11 cellular contexts compared by ENCODE assay signal in genomic region chr1:26848947-26849774, GRCh38. TPM values are rescaled to one million over a fixed set of nuclear protein-coding genes. Genes with fewer than 3 reads are reported as not detected.
DNase-seq lines count a peak whose midpoint lies in the region; ATAC-seq and TF ChIP-seq lines count a peak whose summit lies in the region.
"Had no signal": no experiment of that assay in that cellular context is flagged by ENCODE, and none has a peak within 500 bp of the region (broad histone marks: within the 10 kb centered on the region; RNA-seq: fewer than 3 reads in every experiment).

No MANE protein-coding gene starts in this region.

- H3K36me3 ChIP-seq in H7 (replicated peaks; ENCODE audit: control insufficient read depth, insufficient read depth, low read length) (peaks cover 17% of the 10 kb centered on the region), hepatocyte (replicated peaks; ENCODE audit: insufficient read depth, low read depth) (no peaks in the 10 kb centered on the region)

- H4K20me1 ChIP-seq in hepatocyte (ENCODE audit: insufficient read depth, poor library complexity, severe bottlenecking), result no peaks in the 10 kb centered on the region

- WGBS in hepatocyte (ENCODE audit: low lambda C conversion rate, missing lambda C conversion rate), result 90% methylated on average over 10 of the region's 10 CpGs

- peaks cover 100% of the 10 kb centered on the region for H3K36me3 Mint-ChIP-seq in activated T-helper 17 cell treated with anti-CD3 and anti-CD28 coated beads, Interleukin-2, amount 50 U/mL, for 72 hours (ENCODE audit: low read depth)
- H3K36me3 Mint-ChIP-seq in stimulated activated effector memory CD8-positive, alpha-beta T cell treated with anti-CD3 and anti-CD28 coated beads, Interleukin-12 subunit alpha, Interleukin-12 subunit beta, amount 100 ng/mL, for 72 hours, result peaks cover 100% of the 10 kb centered on the region

- no peak overlapping the region for H2AFZ ChIP-seq in hepatocyte

- TF ChIP-seq CTCF in hepatocyte (IDR thresholded peaks at IDR 0.05; ENCODE audit: poor library complexity), result no peak

- H3K27ac Mint-ChIP-seq in activated T-helper 17 cell treated with anti-CD3 and anti-CD28 coated beads, Interleukin-2, amount 50 U/mL, for 72 hours, result peak overlapping the region; percentile 15
- peak overlapping the region; percentile 59 for H3K27ac Mint-ChIP-seq in stimulated activated effector memory CD8-positive, alpha-beta T cell treated with anti-CD3 and anti-CD28 coated beads, Interleukin-12 subunit alpha, Interleukin-12 subunit beta, amount 100 ng/mL, for 72 hours

- peak; percentile 24 for DNase-seq in H7
- DNase-seq in hepatocyte (ENCODE audit: low spot score), result peak; percentile 68
- no peak for DNase-seq in stimulated activated effector memory CD8-positive, alpha-beta T cell treated with anti-CD3 and anti-CD28 coated beads, Interleukin-12 subunit alpha, Interleukin-12 subunit beta, amount 100 ng/mL, for 72 hours (ENCODE audit: low spot score in 2 of 2)
- DNase-seq in cortex of kidney (lab: John Stamatoyannopoulos, UW), result no peak
- no peak for DNase-seq in amniotic stem cell (lab: John Stamatoyannopoulos, UW)
- no peak for DNase-seq in NCI-H526 (lab: John Stamatoyannopoulos, UW)
- DNase-seq: NCI-H1048, WERI-Rb-1 had no signal

- H3K4me1 Mint-ChIP-seq in activated T-helper 17 cell treated with anti-CD3 and anti-CD28 coated beads, Interleukin-2, amount 50 U/mL, for 72 hours, result peaks cover 17% of the 10 kb centered on the region
- peaks cover 28% of the 10 kb centered on the region for H3K4me1 Mint-ChIP-seq in stimulated activated effector memory CD8-positive, alpha-beta T cell treated with anti-CD3 and anti-CD28 coated beads, Interleukin-12 subunit alpha, Interleukin-12 subunit beta, amount 100 ng/mL, for 72 hours

- H3K79me2 ChIP-seq in hepatocyte, result peaks cover 3% of the 10 kb centered on the region

- H3K27ac ChIP-seq in hepatocyte, result peak overlapping the region; percentile 71
- H3K27ac ChIP-seq: WERI-Rb-1 had no signal

- no peak overlapping the region for H3K4me2 ChIP-seq in hepatocyte

- H3K4me3 ChIP-seq in H7 (ENCODE audit: insufficient read depth, low read depth, low read length) (no peak overlapping the region), hepatocyte (no peak overlapping the region)
- H3K4me3 ChIP-seq: dorsolateral prefrontal cortex had no signal

- no peaks in the 10 kb centered on the region for H3K4me1 ChIP-seq in hepatocyte (ENCODE audit: insufficient read depth)

- H3K9me2 ChIP-seq in hepatocyte (replicated peaks; ENCODE audit: insufficient read depth), result no peaks in the 10 kb centered on the region

- no peaks in the 10 kb centered on the region for H3K9me3 ChIP-seq in hepatocyte (ENCODE audit: low read depth)

- H3K4me3 Mint-ChIP-seq in activated T-helper 17 cell treated with anti-CD3 and anti-CD28 coated beads, Interleukin-2, amount 50 U/mL, for 72 hours, result no peak overlapping the region
- no peak overlapping the region for H3K4me3 Mint-ChIP-seq in stimulated activated effector memory CD8-positive, alpha-beta T cell treated with anti-CD3 and anti-CD28 coated beads, Interleukin-12 subunit alpha, Interleukin-12 subunit beta, amount 100 ng/mL, for 72 hours

- ATAC-seq in activated T-helper 17 cell treated with anti-CD3 and anti-CD28 coated beads, Interleukin-2, amount 50 U/mL, for 72 hours (replicated peaks), result peak; percentile 70
- ATAC-seq in stimulated activated effector memory CD8-positive, alpha-beta T cell treated with anti-CD3 and anti-CD28 coated beads, Interleukin-12 subunit alpha, Interleukin-12 subunit beta, amount 100 ng/mL, for 72 hours, result no peak
- no peak for ATAC-seq in GM18517 (IDR thresholded peaks at IDR 0.05; ENCODE audit: unreplicated experiment)

- no peaks in the 10 kb centered on the region for H3K27me3 ChIP-seq in H7 (ENCODE audit: control insufficient read depth, insufficient read depth, low read length)
- H3K27me3 ChIP-seq in hepatocyte, result no peaks in the 10 kb centered on the region
- H3K27me3 ChIP-seq: dorsolateral prefrontal cortex had no signal

- no peaks in the 10 kb centered on the region for H3K9me3 Mint-ChIP-seq in activated T-helper 17 cell treated with anti-CD3 and anti-CD28 coated beads, Interleukin-2, amount 50 U/mL, for 72 hours
- H3K9me3 Mint-ChIP-seq in stimulated activated effector memory CD8-positive, alpha-beta T cell treated with anti-CD3 and anti-CD28 coated beads, Interleukin-12 subunit alpha, Interleukin-12 subunit beta, amount 100 ng/mL, for 72 hours, result no peaks in the 10 kb centered on the region

- H3K27me3 Mint-ChIP-seq in activated T-helper 17 cell treated with anti-CD3 and anti-CD28 coated beads, Interleukin-2, amount 50 U/mL, for 72 hours, result no peaks in the 10 kb centered on the region

RNA-seq across cellular contexts. Expression of gene SFN, which starts 13.8 kb away (rescaled TPM):
- 7.5 and 11.3 TPM in 2 replicates for total RNA-seq in H7 (2014; rRNA removed; shearing (Covaris generic))
- total RNA-seq in activated T-helper 17 cell treated with anti-CD3 and anti-CD28 coated beads, Interleukin-2, amount 50 U/mL, for 72 hours, result 1 to 10 TPM; 4.3 to 4.7 TPM
- 2.5 and 3.4 TPM in 2 replicates for total RNA-seq in hepatocyte
- 7.3 and 8.5 TPM in 2 replicates for polyA plus RNA-seq in hepatocyte

RNA-seq across cellular contexts. Expression of gene ZDHHC18, which starts 22.7 kb away (rescaled TPM):
- 45.5 and 50.0 TPM in 2 replicates for total RNA-seq in H7 (2014; rRNA removed; shearing (Covaris generic))
- total RNA-seq in activated T-helper 17 cell treated with anti-CD3 and anti-CD28 coated beads, Interleukin-2, amount 50 U/mL, for 72 hours, result 10 to 100 TPM; 84.3 to 86.1 TPM
- total RNA-seq in hepatocyte, result 14.9 and 21.7 TPM in 2 replicates
- 22.5 and 22.6 TPM in 2 replicates for polyA plus RNA-seq in hepatocyte

RNA-seq across cellular contexts. Expression of gene GPN2, which starts 40.9 kb away (rescaled TPM):
- 40.3 and 61.9 TPM in 2 replicates for total RNA-seq in H7 (2014; rRNA removed; shearing (Covaris generic))
- 10 to 100 TPM; 44.8 to 61.4 TPM for total RNA-seq in activated T-helper 17 cell treated with anti-CD3 and anti-CD28 coated beads, Interleukin-2, amount 50 U/mL, for 72 hours
- 12.6 and 15.8 TPM in 2 replicates for total RNA-seq in hepatocyte
- polyA plus RNA-seq in hepatocyte, result 37.9 and 44.6 TPM in 2 replicates

RNA-seq across cellular contexts. Expression of gene GPATCH3, which starts 51.1 kb away (rescaled TPM):
- 16.1 and 23.7 TPM in 2 replicates for total RNA-seq in H7 (2014; rRNA removed; shearing (Covaris generic))
- total RNA-seq in activated T-helper 17 cell treated with anti-CD3 and anti-CD28 coated beads, Interleukin-2, amount 50 U/mL, for 72 hours, result 10 to 100 TPM in 1 of 2 donors, 1 to 10 TPM in 1; 9.4 to 13.4 TPM
- total RNA-seq in hepatocyte, result 9.5 and 11.6 TPM in 2 replicates
- 15.8 and 18.4 TPM in 2 replicates for polyA plus RNA-seq in hepatocyte

Comparison
In these comparisons a context has a peak if more than half of its experiments do, and no peak if none do; other contexts are left out.
1. DNase-seq: peak in H7 (single experiment) and hepatocyte (single experiment); none in stimulated activated effector memory CD8-positive, alpha-beta T cell treated with anti-CD3 and anti-CD28 coated beads, Interleukin-12 subunit alpha, Interleukin-12 subunit beta, amount 100 ng/mL, for 72 hours (0 of 2), cortex of kidney (single experiment), amniotic stem cell (single experiment) and NCI-H526 (0 of 2).